8 cellular contexts compared by ENCODE assay signal in genomic region chr7:99579956-99580777, GRCh38. TPM values are rescaled to one million over a fixed set of nuclear protein-coding genes. Genes with fewer than 3 reads are reported as not detected.
DNase-seq lines count a peak whose midpoint lies in the region; ATAC-seq, FAIRE-seq and TF ChIP-seq lines count a peak whose summit lies in the region.

No MANE protein-coding gene starts in this region.

- peaks cover 24% of the 10 kb centered on the region for H3K4me1 Mint-ChIP-seq in WTC11

- peak overlapping the region; percentile 23 for H3K4me3 ChIP-seq in HL-60 (replicated peaks; ENCODE audit: insufficient read depth, low read length)

- no peaks in the 10 kb centered on the region for H3K36me3 Mint-ChIP-seq in WTC11

- CTCF ChIA-PET in WTC11 (lab: Charles Lee): interaction anchor here (0.6 to 1.8 kb wide), 10 partner anchors 19 to 414 kb away, joined by 3 to 16 read pairs (median 4); partner anchors contain the start of genes ZKSCAN5, ZNF394, ZNF655 and ZSCAN25

- H3K27me3 Mint-ChIP-seq in WTC11 (ENCODE audit: low read depth): no peaks in the 10 kb centered on the region; the same call in 1 of the 2 replicates

- H3K9me3 Mint-ChIP-seq in WTC11: 0 out of 2 replicates have a peak, but pooled peaks cover 3% of the 10 kb centered on the region

- peak overlapping the region; percentile 92 for H3K4me3 Mint-ChIP-seq in WTC11

- POLR2A ChIA-PET in WTC11 (lab: Charles Lee): interaction anchor here (0.7 to 1.1 kb wide), 2 partner anchors 66 to 80 kb away, joined by 3 to 4 read pairs; partner anchors contain the start of gene ZNF394

- ATAC-seq in WTC11 (peak; percentile 81), GM18870 (IDR thresholded peaks at IDR 0.05; ENCODE audit: unreplicated experiment) (no peak), GM19452 (IDR thresholded peaks at IDR 0.05; ENCODE audit: unreplicated experiment) (no peak)

- no peak overlapping the region for H3K27ac ChIP-seq in HL-60 (replicated peaks)
- peak overlapping the region; percentile 71 for H3K27ac ChIP-seq in caudate nucleus (ENCODE audit: low read depth, low read length)

- peaks cover 12% of the 10 kb centered on the region for H3K27me3 ChIP-seq in HL-60 (ENCODE audit: insufficient read depth, poor library complexity, severe bottlenecking)

- peak; percentile 32 for FAIRE-seq in A204.1 (lab: Jason Lieb, UNC)

- TF ChIP-seq CTCF in HL-60 (IDR thresholded peaks at IDR 0.05; ENCODE audit: insufficient read depth, low read length): no peak
- peak; percentile 58; the same call in 1 of the 2 replicates for TF ChIP-seq CTCF in WTC11 (IDR thresholded peaks at IDR 0.05)

- DNase-seq in HL-60 (ENCODE audit: low read depth in 1 of 2, low spot score in 1 of 2) (no peak), WTC11 (ENCODE audit: low spot score) (peak; percentile 81), caudate nucleus (lab: John Stamatoyannopoulos, UW) (peak in 31 of 61 donors; percentile 14 to 60 (median 29)), kidney tubule cell (ENCODE audit: low spot score) (peak; percentile 24)
- peak; percentile 51 to 53 for DNase-seq in stimulated activated CD4-positive, alpha-beta T cell treated with anti-CD3 and anti-CD28 coated beads, Interleukin-1b, Interleukin-23, amount 100 ng/mL, for 4 hours (ENCODE audit: low read depth in 2 of 2)

- H3K27ac Mint-ChIP-seq in WTC11: peak overlapping the region; percentile 93

TF ChIP-seq in WTC11, 78 proteins besides CTCF, POLR2A, EP300 and RAD21 (continues in another document):
- TF ChIP-seq ATF1 (CRISPR knock-in tag; IDR thresholded peaks at IDR 0.05) (no peak), E2F1 (CRISPR knock-in tag; IDR thresholded peaks at IDR 0.05) (0 out of 2 replicates have a peak, but pooled peaks have one; percentile 26), CBFB (CRISPR knock-in tag; IDR thresholded peaks at IDR 0.05; ENCODE audit: low read depth) (no peak), SMAD4 (CRISPR knock-in tag; IDR thresholded peaks at IDR 0.05) (no peak), NFATC4 (CRISPR knock-in tag; IDR thresholded peaks at IDR 0.05) (no peak), ARID4B (CRISPR knock-in tag; IDR thresholded peaks at IDR 0.05; ENCODE audit: borderline replicate concordance) (peak; percentile 56; the same call in 1 of the 2 replicates), PRDM15 (CRISPR knock-in tag; IDR thresholded peaks at IDR 0.05) (no peak), SOX15 (CRISPR knock-in tag; IDR thresholded peaks at IDR 0.05) (no peak), NR1H2 (CRISPR knock-in tag; IDR thresholded peaks at IDR 0.05) (no peak), ZNF671 (CRISPR knock-in tag; IDR thresholded peaks at IDR 0.05) (no peak), RELA (CRISPR knock-in tag; IDR thresholded peaks at IDR 0.05; ENCODE audit: borderline replicate concordance) (no peak), ZNF138 (CRISPR knock-in tag; conservative IDR thresholded peaks at IDR 0.05) (no peak; the same call in 1 of the 2 replicates), ZSCAN18 (CRISPR knock-in tag; IDR thresholded peaks at IDR 0.05) (no peak), FOXK1 (CRISPR knock-in tag; IDR thresholded peaks at IDR 0.05) (peak; percentile 15; the same call in 1 of the 2 replicates), TEAD1 (CRISPR knock-in tag; IDR thresholded peaks at IDR 0.05) (0 out of 2 replicates have a peak, but pooled peaks have one; percentile 34), MAX (CRISPR knock-in tag; IDR thresholded peaks at IDR 0.05) (peak; percentile 94), NR3C1 (CRISPR knock-in tag; conservative IDR thresholded peaks at IDR 0.05; ENCODE audit: low read depth) (no peak)

RNA-seq across cellular contexts. Expression of gene TMEM225B, which starts 17.9 kb away (rescaled TPM):
- 0.78 to 0.81 TPM (median 0.78 TPM) in 3 replicates for total RNA-seq in WTC11 (2021)

RNA-seq across cellular contexts. Expression of gene ZNF655, which starts 21.7 kb away (rescaled TPM):
- total RNA-seq in WTC11 (2021): 37.1 to 40.4 TPM (median 38.2 TPM) in 3 replicates

RNA-seq across cellular contexts. Expression of gene FAM200A, which starts 28.3 kb away (rescaled TPM):
- total RNA-seq in WTC11 (2021): 5.9 to 7.2 TPM (median 6.6 TPM) in 3 replicates

RNA-seq across cellular contexts. Expression of gene ZSCAN25, which starts 36.6 kb away (rescaled TPM):
- 16.3 to 20.1 TPM (median 19.9 TPM) in 3 replicates for total RNA-seq in WTC11 (2021)

Comparison
In these comparisons a context has a peak if more than half of its experiments do, and no peak if none do; other contexts are left out.
1. DNase-seq: peak in WTC11 (single experiment), caudate nucleus (31 of 61), kidney tubule cell (single experiment) and stimulated activated CD4-positive, alpha-beta T cell treated with anti-CD3 and anti-CD28 coated beads, Interleukin-1b, Interleukin-23, amount 100 ng/mL, for 4 hours (2 of 2); none in HL-60 (0 of 2).